ENCODE assay signal across 11 cellular contexts in the genomic region with DNA sequence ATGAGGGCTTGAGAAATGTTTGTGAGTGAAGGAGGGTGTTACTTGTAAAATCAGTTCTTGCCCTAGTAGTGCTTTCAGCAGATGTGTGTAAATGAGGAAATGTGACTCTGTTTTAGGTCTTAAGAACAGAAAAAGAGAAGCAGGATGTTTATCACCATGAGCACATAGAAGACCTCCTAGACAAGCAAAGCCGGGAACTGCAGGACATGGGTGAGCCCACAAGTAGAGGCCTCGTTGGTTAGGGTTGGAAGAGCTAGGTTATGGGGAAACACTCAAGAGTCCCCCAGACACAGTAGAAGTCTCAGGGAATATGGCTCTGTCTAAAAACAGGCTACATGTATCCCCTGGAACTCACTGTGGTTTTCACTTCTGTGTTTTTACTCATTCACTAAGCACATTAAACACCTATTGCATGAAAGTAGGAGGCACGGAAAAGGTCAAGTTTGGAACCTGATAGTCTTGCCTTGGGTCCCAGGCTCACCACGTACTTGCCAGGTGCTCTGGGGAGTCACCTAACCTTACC. TPM values are rescaled to one million over a fixed set of nuclear protein-coding genes. Genes with fewer than 3 reads are reported as not detected.
DNase-seq lines count a peak whose midpoint lies in the region; ATAC-seq lines count a peak whose summit lies in the region.
"Had no signal": no experiment of that assay in that cellular context is flagged by ENCODE, and none has a peak within 500 bp of the region (broad histone marks: within the 10 kb centered on the region; RNA-seq: fewer than 3 reads in every experiment).

No MANE protein-coding gene starts in this region.

- no peaks in the 10 kb centered on the region for H3K9me3 Mint-ChIP-seq in naive B cell

- DNase-seq in naive B cell, result peak; percentile 55
- no peak for DNase-seq in kidney glomerular epithelial cell (lab: John Stamatoyannopoulos, UW)
- DNase-seq in nucleus accumbens (lab: John Stamatoyannopoulos, UW), result no peak
- DNase-seq in HuH-7 (ENCODE audit: low spot score), result no peak
- DNase-seq in activated naive CD4-positive, alpha-beta T cell (lab: John Stamatoyannopoulos, UW), result no peak
- DNase-seq: caudate nucleus, heart right ventricle, IMR-90 had no signal

- H3K27me3 Mint-ChIP-seq in naive B cell, result peaks cover 0 to 6% (median 0%) of the 10 kb centered on the region in 3 donors

- H3K36me3 Mint-ChIP-seq in naive B cell, result peaks cover 0 to 8% of the 10 kb centered on the region in 2 donors

- peaks cover 20 to 31% (median 25%) of the 10 kb centered on the region in 3 donors for H3K4me1 Mint-ChIP-seq in naive B cell

- peak overlapping the region; percentile 1 to 90 (median 62) for H3K4me3 Mint-ChIP-seq in naive B cell

- ATAC-seq in GM18909 (IDR thresholded peaks at IDR 0.05; ENCODE audit: poor library complexity, unreplicated experiment) (peak; percentile 63), HG02610 (IDR thresholded peaks at IDR 0.05; ENCODE audit: unreplicated experiment) (peak; percentile 73), HG03575 (IDR thresholded peaks at IDR 0.05; ENCODE audit: extremely low read depth, insufficient number of reproducible peaks, low FRiP score, unreplicated experiment) (peak; percentile 80), naive B cell (ENCODE audit: low read depth in 2 of 2) (peak; percentile 94 to 96)

- peak overlapping the region; percentile 53 to 91 (median 81) for H3K27ac Mint-ChIP-seq in naive B cell

RNA-seq across cellular contexts. Expression of a gene that starts 48.5 kb away (rescaled TPM):
- under 1 TPM in 1 of 6 donors, not detected in 5; 0.41 TPM for polyA plus RNA-seq in naive B cell (ENCODE audit: low read depth in 6 of 6)

RNA-seq across cellular contexts. Expression of a gene that starts 49.2 kb away (rescaled TPM):
- polyA plus RNA-seq in naive B cell (ENCODE audit: low read depth in 6 of 6), result 1 to 10 TPM in 1 of 6 donors, under 1 TPM in 5; 0.13 to 1.0 (median 0.24) TPM

RNA-seq across cellular contexts. Expression of a gene that starts 49.2 kb away (rescaled TPM):
- 10 to 100 TPM; 50.6 to 64.8 (median 57.0) TPM for polyA plus RNA-seq in naive B cell (ENCODE audit: low read depth in 6 of 6)
